In the genomic region with DNA sequence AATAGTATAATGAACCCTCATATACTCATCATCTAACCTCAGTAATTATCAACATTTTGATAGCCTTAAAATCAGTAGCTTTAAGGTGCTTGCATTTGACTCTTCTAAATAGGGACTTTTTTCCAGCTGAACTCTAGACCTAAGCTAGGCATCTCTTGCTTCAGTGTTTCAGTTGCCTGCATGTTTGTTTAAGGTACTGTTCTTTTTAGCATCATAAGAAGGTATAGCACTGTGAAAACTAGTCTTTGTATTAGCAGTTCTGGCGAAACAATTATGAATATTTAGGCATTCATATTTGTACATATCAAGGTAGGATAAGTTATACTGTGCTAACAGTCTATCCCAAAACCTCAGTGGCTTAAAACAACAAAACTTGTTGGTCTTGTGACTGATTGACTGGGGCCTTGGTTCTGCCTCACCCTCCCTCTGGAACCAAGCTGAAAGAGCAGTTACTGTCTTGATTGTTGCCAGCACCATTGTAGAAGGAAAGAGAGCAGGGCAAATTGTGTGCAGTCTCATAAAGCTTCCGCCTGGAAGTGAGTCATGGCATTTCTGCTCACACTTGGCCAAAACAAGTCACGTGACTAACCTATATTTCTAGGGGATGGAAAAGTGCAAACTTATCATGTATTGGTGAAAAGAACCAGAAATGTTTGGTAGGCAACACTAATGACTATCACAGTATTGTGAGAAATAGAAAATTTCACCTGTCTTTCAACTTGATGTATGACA, we compare ENCODE assay signal across 18 cellular contexts. TPM values are rescaled to one million over a fixed set of nuclear protein-coding genes. Genes with fewer than 3 reads are reported as not detected.
DNase-seq lines count a peak whose midpoint lies in the region; ATAC-seq and TF ChIP-seq lines count a peak whose summit lies in the region.
"Had no signal": no experiment of that assay in that cellular context is flagged by ENCODE, and none has a peak within 500 bp of the region (broad histone marks: within the 10 kb centered on the region; RNA-seq: fewer than 3 reads in every experiment).

No MANE protein-coding gene starts in this region.

- H3K4me3 Mint-ChIP-seq in Calu3 (ENCODE audit: low read depth, unreplicated experiment), result no peak overlapping the region
- H3K4me3 Mint-ChIP-seq: activated T-helper 1 cell treated with anti-CD3 and anti-CD28 coated beads, Interleukin-12 subunit alpha, Interleukin-12 subunit beta, Interleukin-2, Interleukin-4 antibody, amounts not matched to agents 30 ng/mL and 10 ng/mL and 1 ng/mL, durations not matched to agents 14 hours and 24 hours and 36 hours had no signal

- BruUV-seq in Calu3 (replicated peaks; lab: Mats Ljungman, UMichigan), result no TSS peak

- no peaks in the 10 kb centered on the region for H3K27me3 Mint-ChIP-seq in Calu3 (ENCODE audit: unreplicated experiment)

- no peaks in the 10 kb centered on the region for H3K36me3 Mint-ChIP-seq in Calu3 (ENCODE audit: insufficient read depth, unreplicated experiment)

- CTCF ChIA-PET in Calu3 (lab: Charles Lee), result interaction anchor here (1.1 to 1.3 kb wide), 3 partner anchors 11 to 219 kb away, joined by 4 to 5 read pairs (median 4); no protein-coding TSS in a partner anchor

- H3K4me3 ChIP-seq in astrocyte of the spinal cord (ENCODE audit: low read depth, low read length), result no peak overlapping the region
- H3K4me3 ChIP-seq: ascending aorta; BLaER1 treated with 17β-estradiol and CSF1 and Interleukin-3, amounts not matched to agents 10 nM and 100 nM; GM12878; heart right ventricle; left lung; upper lobe of left lung had no signal

- TF ChIP-seq POLR2A in erythroblast (IDR thresholded peaks at IDR 0.05; ENCODE audit: low read length), result no peak

- peaks cover 44% of the 10 kb centered on the region for H3K4me1 Mint-ChIP-seq in Calu3 (ENCODE audit: low read depth, unreplicated experiment)

- in situ Hi-C loops in astrocyte of the spinal cord (cut with HindIII; ENCODE audit: low sequenced_read_pairs), result no loop called here

- H3K9me3 Mint-ChIP-seq in Calu3 (ENCODE audit: low read depth, unreplicated experiment), result peaks cover 5% of the 10 kb centered on the region

- no peak for ATAC-seq in left lobe of liver
- ATAC-seq: GM12878, heart right ventricle, left lung had no signal

- TF ChIP-seq CTCF in Calu3 (IDR thresholded peaks at IDR 0.05; ENCODE audit: unreplicated experiment) (no peak), astrocyte of the spinal cord (IDR thresholded peaks at IDR 0.05; ENCODE audit: low read depth, low read length) (no peak)

- DNase-seq in Calu3, result peak; percentile 21
- DNase-seq in HT1080 (ENCODE audit: low read depth), result peak; percentile 64
- peak; percentile 27 for DNase-seq in astrocyte of the spinal cord (ENCODE audit: low read depth, low spot score)
- peak; percentile 45 for DNase-seq in iris pigment epithelial cell (ENCODE audit: low read depth)
- no peak for DNase-seq in left lobe of liver (ENCODE audit: low spot score)
- DNase-seq in erythroblast (lab: John Stamatoyannopoulos, UW), result no peak
- DNase-seq in epidermal melanocyte (ENCODE audit: insufficient read length, low spot score), result no peak
- DNase-seq: activated CD4-positive, CD25-positive, alpha-beta regulatory T cell; effector CD8-positive, alpha-beta T cell; heart right ventricle; left lung; NCI-H1092 treated with DMSO at 0.1 percent for 48 hours; stimulated activated CD4-positive, alpha-beta T cell treated with anti-CD3 and anti-CD28 coated beads, Interleukin-2, amount 100 ng/mL, for 24 hours; upper lobe of left lung had no signal

- intact Hi-C loops in Calu3 (cut with micrococcal nuclease; ENCODE audit: unreplicated experiment), result no loop called here

- no peak overlapping the region for H3K27ac Mint-ChIP-seq in Calu3 (ENCODE audit: unreplicated experiment)
- H3K27ac Mint-ChIP-seq: activated T-helper 1 cell treated with anti-CD3 and anti-CD28 coated beads, Interleukin-12 subunit alpha, Interleukin-12 subunit beta, Interleukin-2, Interleukin-4 antibody, amounts not matched to agents 30 ng/mL and 10 ng/mL and 1 ng/mL, durations not matched to agents 14 hours and 24 hours and 36 hours had no signal

RNA-seq across cellular contexts. Expression of a gene that starts 24.3 kb away (rescaled TPM):
- total RNA-seq in Calu3 (2022) (105 and 137 TPM in 2 replicates), left lobe of liver (34.8 TPM)
- 53.5 and 59.5 TPM in 2 replicates for total RNA-seq in HT1080 (2014; rRNA removed; shearing (Covaris generic))
- 76.4 and 91.3 TPM in 2 replicates for polyA plus RNA-seq in HT1080 (2015; cell fraction: cytosol; rRNA removed)
- 32.0 and 32.4 TPM in 2 replicates for polyA plus RNA-seq in HT1080 (2015; cell fraction: nucleus; rRNA removed)

Comparison
In these comparisons a context has a peak if more than half of its experiments do, and no peak if none do; other contexts are left out.
1. DNase-seq: peak in Calu3 (single experiment), HT1080 (single experiment), astrocyte of the spinal cord (single experiment) and iris pigment epithelial cell (single experiment); none in left lobe of liver (single experiment), erythroblast (0 of 2) and epidermal melanocyte (single experiment).